8 cellular contexts compared by ENCODE assay signal in genomic region chr5:131795879-131796792, GRCh38. TPM values are rescaled to one million over a fixed set of nuclear protein-coding genes. Genes with fewer than 3 reads are reported as not detected.
A peak's percentile ranks its signal among the peaks of the same experiment; 100 is the strongest.
DNase-seq lines count a peak whose midpoint lies in the region; FAIRE-seq and TF ChIP-seq lines count a peak whose summit lies in the region.

No MANE protein-coding gene starts in this region.

- peak overlapping the region; percentile 97 for H3K27ac Mint-ChIP-seq in endodermal cell

- peak overlapping the region; percentile 84 for H3K27ac ChIP-seq in endodermal cell (ENCODE audit: low read depth, low read length)

- TF ChIP-seq POLR2A in H54 (IDR thresholded peaks at IDR 0.05; ENCODE audit: low read depth, low read length): no peak

- peaks cover 11% of the 10 kb centered on the region for H3K36me3 Mint-ChIP-seq in endodermal cell (ENCODE audit: low read depth)

- H3K4me3 Mint-ChIP-seq in endodermal cell: peak overlapping the region; percentile 97

- peak overlapping the region; percentile 75 for H3K4me3 ChIP-seq in GM12865 (ENCODE audit: low read depth, low read length)
- peak overlapping the region; percentile 99 for H3K4me3 ChIP-seq in endodermal cell (ENCODE audit: low read length)

- FAIRE-seq in H54 (lab: Jason Lieb, UNC): no peak

- H3K9me3 ChIP-seq in endodermal cell (ENCODE audit: control insufficient read depth, low read length): no peaks in the 10 kb centered on the region

- DNase-seq in GM12865 (ENCODE audit: low read depth) (peak; percentile 44), H54 (ENCODE audit: insufficient read length, low spot score) (peak; percentile 12), LoVo (ENCODE audit: low spot score) (peak; percentile 46), endodermal cell (peak; percentile 84), mesenteric fat pad (ENCODE audit: low spot score) (peak; percentile 92), SKM-1 treated with dmso at 0.1 percent for 144 hours (lab: John Stamatoyannopoulos, UW; ENCODE audit: unreplicated experiment) (no peak)
- peak; percentile 31 for DNase-seq in activated CD4-positive, alpha-beta T cell treated with anti-CD3 and anti-CD28 coated beads, Interleukin-2, amount 50 U/mL, for 1 hour
- DNase-seq in stimulated activated CD8-positive, alpha-beta memory T cell treated with anti-CD3 and anti-CD28 coated beads, Interleukin-4, amount 100 ng/mL, for 24 hours (ENCODE audit: low read depth): peak; percentile 24

- peaks cover 12% of the 10 kb centered on the region for H3K27me3 ChIP-seq in endodermal cell (ENCODE audit: control insufficient read depth, insufficient read depth, low read length, poor library complexity, severe bottlenecking)

- no peaks in the 10 kb centered on the region for H3K36me3 ChIP-seq in endodermal cell (ENCODE audit: control insufficient read depth, insufficient read depth, low read length)

- peaks cover 13% of the 10 kb centered on the region for H3K4me1 Mint-ChIP-seq in endodermal cell

- H3K27me3 Mint-ChIP-seq in endodermal cell (ENCODE audit: insufficient read depth): peaks cover 1% of the 10 kb centered on the region

- peak overlapping the region; percentile 94 for H3K9ac ChIP-seq in endodermal cell (ENCODE audit: extremely low read depth, low read length, poor library complexity, severe bottlenecking)

- H3K9me3 Mint-ChIP-seq in endodermal cell: no peaks in the 10 kb centered on the region

- no peaks in the 10 kb centered on the region for H3K4me1 ChIP-seq in endodermal cell (ENCODE audit: control insufficient read depth, insufficient read depth, low read length)

- TF ChIP-seq CTCF in GM12865 (IDR thresholded peaks at IDR 0.05; ENCODE audit: insufficient read depth, low read depth, low read length, missing control alignments): no peak
- no peak for TF ChIP-seq CTCF in endodermal cell (conservative IDR thresholded peaks at IDR 0.05)

- WGBS in endodermal cell (ENCODE audit: insufficient coverage in 1 of 2, insufficient read length in 1 of 2), 2 experiments: 1 to 4% methylated on average over 21 to 56 of the region's 56 CpGs

RNA-seq across cellular contexts. Expression of gene FNIP1, which starts 0.7 kb away (rescaled TPM):
- 10 to 100 TPM; 19.9 to 25.6 TPM for total RNA-seq in endodermal cell
- 12.9 TPM for polyA plus RNA-seq in endodermal cell (2013, experiment 1 of 2)
- polyA plus RNA-seq in endodermal cell (2013, experiment 2 of 2): 12.7 TPM
- 47.6 TPM for total RNA-seq in mesenteric fat pad
